In genomic region chr7:116426428-116427156, GRCh38 we compare ENCODE assay signal across 10 cellular contexts.
DNase-seq lines count a peak whose midpoint lies in the region; ATAC-seq and TF ChIP-seq lines count a peak whose summit lies in the region.
"Had no signal": no experiment of that assay in that cellular context is flagged by ENCODE, and none has a peak within 500 bp of the region (broad histone marks: within the 10 kb centered on the region; RNA-seq: fewer than 3 reads in every experiment).

No MANE protein-coding gene starts in this region.

- CTCF ChIA-PET in A673 (lab: Charles Lee) (interaction anchor here (0.6 kb wide), 1 partner anchor 163 kb away, joined by 3 read pairs; no protein-coding TSS in a partner anchor), mammary epithelial cell (lab: Charles Lee; ENCODE audit: low non-redundant PET) (no interaction called here)

- peak overlapping the region; percentile 6 for H3K9ac ChIP-seq in mammary epithelial cell (ENCODE audit: insufficient read depth, low read length)

- no peaks in the 10 kb centered on the region for H3K79me2 ChIP-seq in mammary epithelial cell (ENCODE audit: insufficient read depth, low read length)

- TF ChIP-seq CTCF in A673 (conservative IDR thresholded peaks at IDR 0.05; ENCODE audit: low read depth, low read length) (no peak), mammary epithelial cell (conservative IDR thresholded peaks at IDR 0.05 in 1 of 2, IDR thresholded peaks at IDR 0.05 in 1 of 2; ENCODE audit: extremely low read depth in 1 of 2, insufficient read depth in 1 of 2, low read depth in 1 of 2, low read length in 2 of 2) (no peak), progenitor cell of endocrine pancreas (IDR thresholded peaks at IDR 0.05; ENCODE audit: unreplicated experiment) (no peak)

- peaks cover 7% of the 10 kb centered on the region for H3K4me1 Mint-ChIP-seq in progenitor cell of endocrine pancreas (ENCODE audit: low read depth)

- intact Hi-C loops in A673 (cut with micrococcal nuclease; ENCODE audit: unreplicated experiment) (no loop called here), mammary epithelial cell (cut with micrococcal nuclease) (loop anchor here (2.0 kb wide), 1 partner anchor 72 kb away; no protein-coding TSS in a partner anchor), left colon (cut with DNase I, micrococcal nuclease) (no loop called here), head of caudate nucleus (cut with DNase I) (no loop called here)

- no peaks in the 10 kb centered on the region for H3K9me3 ChIP-seq in A673 (ENCODE audit: low read depth, low read length, poor library complexity, severe bottlenecking)
- H3K9me3 ChIP-seq in mammary epithelial cell (replicated peaks; ENCODE audit: insufficient read depth, low read length) = no peaks in the 10 kb centered on the region
- H3K9me3 ChIP-seq: Caco-2 had no signal

- H3K27ac ChIP-seq in A673 (ENCODE audit: low read depth, low read length, poor library complexity, severe bottlenecking) = peak overlapping the region; percentile 41
- peak overlapping the region; percentile 81 for H3K27ac ChIP-seq in mammary epithelial cell (ENCODE audit: insufficient read depth, low read depth, low read length)

- no peak overlapping the region for H3K4me2 ChIP-seq in mammary epithelial cell (ENCODE audit: insufficient read depth, low read depth, low read length)

- no peak overlapping the region for H3K27ac Mint-ChIP-seq in progenitor cell of endocrine pancreas

- no peak overlapping the region for H2AFZ ChIP-seq in mammary epithelial cell (ENCODE audit: low read depth, low read length)

- H3K27me3 Mint-ChIP-seq in progenitor cell of endocrine pancreas = no peaks in the 10 kb centered on the region

- dilution Hi-C loops in mammary epithelial cell (cut with HindIII; ENCODE audit: low sequenced_read_pairs) = no loop called here

- DNase-seq in A673 (ENCODE audit: low spot score) (peak; percentile 85), HS-27A (ENCODE audit: low read depth) (peak; percentile 81), mammary epithelial cell (peak; percentile 76), left colon (peak; percentile 17 to 56), head of caudate nucleus (no peak), progenitor cell of endocrine pancreas (ENCODE audit: low spot score, unreplicated experiment) (no peak), epidermal melanocyte (ENCODE audit: insufficient read length, low spot score) (no peak)
- DNase-seq: Caco-2 had no signal

- H3K4me1 ChIP-seq in A673 (ENCODE audit: insufficient read depth, low read length, poor library complexity, severe bottlenecking) (peaks cover 42% of the 10 kb centered on the region), mammary epithelial cell (ENCODE audit: insufficient read depth, low read length) (peaks cover 41% of the 10 kb centered on the region)

- no peak overlapping the region for H3K4me3 Mint-ChIP-seq in progenitor cell of endocrine pancreas (ENCODE audit: low read depth)

- no peaks in the 10 kb centered on the region for H3K36me3 ChIP-seq in A673 (ENCODE audit: insufficient read depth, low read length, poor library complexity, severe bottlenecking)
- H3K36me3 ChIP-seq in mammary epithelial cell (ENCODE audit: insufficient read depth, low read length) = no peaks in the 10 kb centered on the region
- H3K36me3 ChIP-seq: tibial nerve had no signal

- no peaks in the 10 kb centered on the region for H3K36me3 Mint-ChIP-seq in progenitor cell of endocrine pancreas (ENCODE audit: insufficient read depth)

- WGBS in mammary epithelial cell (ENCODE audit: low coverage, missing lambda C conversion rate) = 73% methylated on average over 4 of the region's 4 CpGs

- POLR2A ChIA-PET in A673 (lab: Charles Lee; ENCODE audit: low non-redundant PET) = no interaction called here

- H4K20me1 ChIP-seq in mammary epithelial cell (ENCODE audit: insufficient read depth, low read length) = no peaks in the 10 kb centered on the region

- BruUV-seq in A673 (replicated peaks; lab: Mats Ljungman, UMichigan) (no TSS peak), mammary epithelial cell (replicated peaks; lab: Mats Ljungman, UMichigan) (TSS peak; percentile 95)

- ATAC-seq in left colon = peak; percentile 97
- no peak for ATAC-seq in GM21515 (IDR thresholded peaks at IDR 0.05; ENCODE audit: unreplicated experiment)

- H3K27me3 ChIP-seq in A673 (replicated peaks; ENCODE audit: insufficient read depth, low read depth, low read length, poor library complexity) (no peaks in the 10 kb centered on the region), mammary epithelial cell (ENCODE audit: insufficient read depth, low read length) (no peaks in the 10 kb centered on the region)
- H3K27me3 ChIP-seq: tibial nerve had no signal

- no peak overlapping the region for H3K4me3 ChIP-seq in A673 (ENCODE audit: low read depth, low read length, poor library complexity, severe bottlenecking)
- no peak overlapping the region for H3K4me3 ChIP-seq in mammary epithelial cell (replicated peaks in 1 of 3; ENCODE audit: insufficient read depth in 1 of 3, low read depth in 2 of 3, low read length in 3 of 3)
- H3K4me3 ChIP-seq: tibial nerve had no signal

- H3K9me3 Mint-ChIP-seq in progenitor cell of endocrine pancreas (ENCODE audit: low read depth) = no peaks in the 10 kb centered on the region

- in situ Hi-C loops in mammary epithelial cell (cut with MboI; ENCODE audit: low sequenced_read_pairs in 2 of 2) = no loop called here

Comparison
In these comparisons a context has a peak if more than half of its experiments do, and no peak if none do; other contexts are left out.
1. DNase-seq: peak in A673 (single experiment), HS-27A (single experiment), mammary epithelial cell (single experiment) and left colon (2 of 2); none in head of caudate nucleus (0 of 42), progenitor cell of endocrine pancreas (single experiment) and epidermal melanocyte (single experiment).